In genomic region chr22:20656516-20656901, GRCh38 we compare ENCODE assay signal across 23 cellular contexts.
"Had no signal": no experiment of that assay in that cellular context is flagged by ENCODE, and none has a peak within 500 bp of the region (broad histone marks: within the 10 kb centered on the region; RNA-seq: fewer than 3 reads in every experiment).

No MANE protein-coding gene starts in this region.

- H3K27ac ChIP-seq: coronary artery, epithelial cell of prostate, gastroesophageal sphincter, neutrophil, pancreas, psoas muscle, right atrium auricular region, tibial nerve had no signal

- H3K36me3 ChIP-seq: gastroesophageal sphincter, neutrophil, pancreas, right atrium auricular region, tibial nerve had no signal

- H3K27me3 ChIP-seq: right atrium auricular region, tibial nerve had no signal

- H3K9me3 ChIP-seq: gastroesophageal sphincter, neutrophil, pancreas, psoas muscle, right atrium auricular region, tibial nerve had no signal

- DNase-seq: activated CD4-positive, alpha-beta T cell treated with anti-CD3 and anti-CD28 coated beads for 1 hour; activated CD4-positive, alpha-beta T cell treated with anti-CD3 and anti-CD28 coated beads, Interleukin-2, amount 50 U/mL, for 4 hours; activated naive CD4-positive, alpha-beta T cell treated with anti-CD3 and anti-CD28 coated beads for 36 hours; activated naive CD8-positive, alpha-beta T cell treated with anti-CD3 and anti-CD28 coated beads, Interleukin-2, amount 10 ng/mL, durations not matched to agents 7 days and 5 days; activated T-cell treated with anti-CD3 and anti-CD28 coated beads, Interleukin-2, amount 50 U/mL, for 48 hours; amygdala; cerebellar nuclear complex; hypothalamus; left ventricle myocardium superior; mammary epithelial cell; midbrain; pancreas; psoas muscle; stimulated activated CD4-positive, alpha-beta T cell treated with anti-CD3 and anti-CD28 coated beads, Interleukin-1b, Interleukin-23, amount 100 ng/mL, for 48 hours; stimulated activated naive CD8-positive, alpha-beta T cell treated with anti-CD3 and anti-CD28 coated beads, Interleukin-15, amount 100 ng/mL, for 72 hours; T-helper 1 cell had no signal

- H3K4me3 ChIP-seq: coronary artery, gastroesophageal sphincter, pancreas, psoas muscle, right atrium auricular region, tibial nerve had no signal

- H3K4me1 ChIP-seq: gastroesophageal sphincter, pancreas, right atrium auricular region, tibial nerve had no signal

- FAIRE-seq: bronchial epithelial cell, pancreas had no signal

- ATAC-seq: gastroesophageal sphincter; left ventricle myocardium superior; pancreas; psoas muscle; stimulated activated naive CD8-positive, alpha-beta T cell treated with anti-CD3 and anti-CD28 coated beads, Interleukin-15, amount 100 ng/mL, for 72 hours had no signal
